20 cellular contexts compared by ENCODE assay signal in the genomic region with DNA sequence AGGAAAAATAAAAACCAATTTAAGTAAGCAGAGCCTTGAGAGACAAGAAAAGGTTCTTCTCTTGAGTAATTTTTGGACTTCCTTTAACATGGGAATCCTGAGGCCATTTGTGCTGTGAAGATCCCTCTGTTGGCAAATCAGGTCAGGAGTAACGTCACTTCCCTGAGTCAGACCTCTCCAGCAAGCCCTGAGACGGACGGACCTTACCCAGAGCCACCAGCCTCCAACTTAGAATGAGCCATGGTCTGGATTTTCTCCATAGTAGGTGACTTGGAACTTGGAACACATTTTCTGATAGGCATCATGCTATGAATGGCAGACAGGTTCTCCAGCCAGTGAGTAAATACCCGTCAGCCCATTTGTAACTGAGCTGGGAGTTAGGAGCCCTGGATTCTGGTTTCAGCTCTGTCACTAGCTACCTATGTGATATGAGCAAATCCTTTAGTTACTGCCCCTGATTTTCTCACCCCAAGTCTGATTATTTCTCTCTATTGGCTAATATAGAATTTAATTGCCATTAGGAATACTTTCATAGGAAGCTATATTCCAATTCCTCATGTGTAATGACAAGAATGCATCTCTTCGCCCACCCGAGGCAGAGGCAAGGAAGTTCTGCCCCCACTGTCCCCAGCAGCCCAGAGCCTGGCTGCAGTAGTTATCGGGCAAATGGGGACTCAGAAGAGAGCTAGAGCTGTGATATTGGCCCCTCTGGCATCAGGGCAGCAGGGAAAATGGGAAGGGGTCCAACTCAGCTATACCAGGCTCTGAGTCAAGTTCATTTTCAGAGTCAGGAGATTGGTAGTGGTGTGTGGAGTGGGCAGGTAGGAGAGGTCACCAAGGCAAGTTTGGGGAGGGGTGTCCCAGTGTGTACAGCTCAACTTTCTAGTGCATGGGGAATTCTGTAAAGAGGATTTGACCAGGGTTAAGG.
DNase-seq lines count a peak whose midpoint lies in the region; ATAC-seq and TF ChIP-seq lines count a peak whose summit lies in the region.
"Had no signal": no experiment of that assay in that cellular context is flagged by ENCODE, and none has a peak within 500 bp of the region (broad histone marks: within the 10 kb centered on the region; RNA-seq: fewer than 3 reads in every experiment).

No MANE protein-coding gene starts in this region.

- H3K4me3 Mint-ChIP-seq in stimulated activated effector memory CD8-positive, alpha-beta T cell treated with anti-CD3 and anti-CD28 coated beads, Interleukin-12 subunit alpha, Interleukin-12 subunit beta, amount 100 ng/mL, for 72 hours, result no peak overlapping the region
- H3K4me3 Mint-ChIP-seq: B cell; CD4-positive, CD25-positive, alpha-beta regulatory T cell; CD8-positive, alpha-beta memory T cell; HFFc6 had no signal

- no peaks in the 10 kb centered on the region for H3K36me3 ChIP-seq in right atrium auricular region
- no peaks in the 10 kb centered on the region for H3K36me3 ChIP-seq in heart left ventricle
- H3K36me3 ChIP-seq in vagina, result no peaks in the 10 kb centered on the region
- H3K36me3 ChIP-seq: BLaER1 treated with 17β-estradiol and CSF1 and Interleukin-3, amounts not matched to agents 10 nM and 100 nM had no signal

- H3K9me3 Mint-ChIP-seq in stimulated activated effector memory CD8-positive, alpha-beta T cell treated with anti-CD3 and anti-CD28 coated beads, Interleukin-12 subunit alpha, Interleukin-12 subunit beta, amount 100 ng/mL, for 72 hours, result no peaks in the 10 kb centered on the region
- H3K9me3 Mint-ChIP-seq: CD8-positive, alpha-beta memory T cell had no signal

- ATAC-seq in Right ventricle myocardium superior (ENCODE audit: poor library complexity), result peak; percentile 70
- ATAC-seq in heart left ventricle, result peak; percentile 77 to 82 (median 80)
- ATAC-seq in left ventricle myocardium superior, result peak; percentile 84
- peak; percentile 15 for ATAC-seq in stimulated activated effector memory CD8-positive, alpha-beta T cell treated with anti-CD3 and anti-CD28 coated beads, Interleukin-12 subunit alpha, Interleukin-12 subunit beta, amount 100 ng/mL, for 72 hours
- no peak for ATAC-seq in HG03432 (IDR thresholded peaks at IDR 0.05; ENCODE audit: unreplicated experiment)
- no peak for ATAC-seq in GM19467 (IDR thresholded peaks at IDR 0.05; ENCODE audit: unreplicated experiment)
- ATAC-seq: HCT116 had no signal

- no peaks in the 10 kb centered on the region for H3K36me3 Mint-ChIP-seq in stimulated activated effector memory CD8-positive, alpha-beta T cell treated with anti-CD3 and anti-CD28 coated beads, Interleukin-12 subunit alpha, Interleukin-12 subunit beta, amount 100 ng/mL, for 72 hours
- H3K36me3 Mint-ChIP-seq: CD4-positive, CD25-positive, alpha-beta regulatory T cell; CD8-positive, alpha-beta memory T cell had no signal

- WGBS in heart left ventricle, 4 donors, result 53 to 75% (median 55%) methylated on average over 7 of the region's 7 CpGs

- no peak overlapping the region for H3K27ac Mint-ChIP-seq in stimulated activated effector memory CD8-positive, alpha-beta T cell treated with anti-CD3 and anti-CD28 coated beads, Interleukin-12 subunit alpha, Interleukin-12 subunit beta, amount 100 ng/mL, for 72 hours
- H3K27ac Mint-ChIP-seq: B cell; CD4-positive, CD25-positive, alpha-beta regulatory T cell; HFFc6 had no signal

- H3K4me1 ChIP-seq in right atrium auricular region, result peaks cover 0 to 24% of the 10 kb centered on the region in 2 donors
- H3K4me1 ChIP-seq in heart left ventricle, result peaks cover 0 to 44% (median 6%) of the 10 kb centered on the region in 12 donors
- no peaks in the 10 kb centered on the region for H3K4me1 ChIP-seq in vagina
- H3K4me1 ChIP-seq: BLaER1 treated with 17β-estradiol and CSF1 and Interleukin-3, amounts not matched to agents 10 nM and 100 nM had no signal

- TF ChIP-seq CTCF in right atrium auricular region (IDR thresholded peaks at IDR 0.05) (no peak), heart left ventricle (IDR thresholded peaks at IDR 0.05) (no peak), vagina (IDR thresholded peaks at IDR 0.05) (no peak)

- H3K4me3 ChIP-seq in right atrium auricular region (no peak overlapping the region), heart left ventricle (no peak overlapping the region), vagina (no peak overlapping the region)
- H3K4me3 ChIP-seq: BLaER1 treated with 17β-estradiol and CSF1 and Interleukin-3, amounts not matched to agents 10 nM and 100 nM had no signal

- TF ChIP-seq POLR2A in heart left ventricle (IDR thresholded peaks at IDR 0.05), result no peak
- no peak for TF ChIP-seq POLR2A in vagina (IDR thresholded peaks at IDR 0.05)

- H3K4me1 Mint-ChIP-seq in stimulated activated effector memory CD8-positive, alpha-beta T cell treated with anti-CD3 and anti-CD28 coated beads, Interleukin-12 subunit alpha, Interleukin-12 subunit beta, amount 100 ng/mL, for 72 hours, result no peaks in the 10 kb centered on the region
- H3K4me1 Mint-ChIP-seq: B cell; CD4-positive, CD25-positive, alpha-beta regulatory T cell; CD8-positive, alpha-beta memory T cell had no signal

- intact Hi-C loops in Right ventricle myocardium superior (cut with DNase I) (no loop called here), heart left ventricle (cut with DNase I) (no loop called here), left ventricle myocardium superior (cut with micrococcal nuclease) (no loop called here), vagina (cut with DNase I) (no loop called here)

- H3K27me3 ChIP-seq in right atrium auricular region (no peaks in the 10 kb centered on the region), heart left ventricle (no peaks in the 10 kb centered on the region), vagina (no peaks in the 10 kb centered on the region)
- H3K27me3 ChIP-seq: BLaER1 treated with 17β-estradiol and CSF1 and Interleukin-3, amounts not matched to agents 10 nM and 100 nM had no signal

- peak; percentile 48 for DNase-seq in Right ventricle myocardium superior
- DNase-seq in right atrium auricular region (ENCODE audit: low spot score), result no peak
- DNase-seq in heart left ventricle, result peak in 4 of 5 donors; percentile 38 to 63 (median 58)
- peak; percentile 43 for DNase-seq in left ventricle myocardium superior
- DNase-seq in stimulated activated effector memory CD8-positive, alpha-beta T cell treated with anti-CD3 and anti-CD28 coated beads, Interleukin-12 subunit alpha, Interleukin-12 subunit beta, amount 100 ng/mL, for 72 hours (ENCODE audit: low spot score in 2 of 2), result no peak
- DNase-seq in vagina (ENCODE audit: extremely low spot score in 2 of 2), result no peak
- DNase-seq: CD4-positive, CD25-positive, alpha-beta regulatory T cell; CD8-positive, alpha-beta memory T cell; COR-L47; DMS 273 treated with DMSO at 0.1 percent for 48 hours; DMS53; DND-41; EL; GOT3; HFFc6 had no signal

- no peaks in the 10 kb centered on the region for H3K9me3 ChIP-seq in right atrium auricular region
- no peaks in the 10 kb centered on the region for H3K9me3 ChIP-seq in heart left ventricle
- H3K9me3 ChIP-seq in vagina, result no peaks in the 10 kb centered on the region
- H3K9me3 ChIP-seq: BLaER1 treated with 17β-estradiol and CSF1 and Interleukin-3, amounts not matched to agents 10 nM and 100 nM had no signal

- H3K27ac ChIP-seq in right atrium auricular region, result peak overlapping the region in 1 of 2 donors; percentile 50
- H3K27ac ChIP-seq in heart left ventricle, result peak overlapping the region in 7 of 12 donors; percentile 8 to 69 (median 52)
- H3K27ac ChIP-seq in vagina, result no peak overlapping the region
- H3K27ac ChIP-seq: BLaER1 treated with 17β-estradiol and CSF1 and Interleukin-3, amounts not matched to agents 10 nM and 100 nM had no signal

Comparison
In these comparisons a context has a peak if more than half of its experiments do, and no peak if none do; other contexts are left out.
1. DNase-seq: peak in Right ventricle myocardium superior (single experiment), heart left ventricle (4 of 5) and left ventricle myocardium superior (single experiment); none in right atrium auricular region (single experiment), stimulated activated effector memory CD8-positive, alpha-beta T cell treated with anti-CD3 and anti-CD28 coated beads, Interleukin-12 subunit alpha, Interleukin-12 subunit beta, amount 100 ng/mL, for 72 hours (0 of 2) and vagina (0 of 2).
2. ATAC-seq: peak in Right ventricle myocardium superior (single experiment), heart left ventricle (4 of 4), left ventricle myocardium superior (single experiment) and stimulated activated effector memory CD8-positive, alpha-beta T cell treated with anti-CD3 and anti-CD28 coated beads, Interleukin-12 subunit alpha, Interleukin-12 subunit beta, amount 100 ng/mL, for 72 hours (single experiment); none in HG03432 (single experiment) and GM19467 (single experiment).